In the genomic region with DNA sequence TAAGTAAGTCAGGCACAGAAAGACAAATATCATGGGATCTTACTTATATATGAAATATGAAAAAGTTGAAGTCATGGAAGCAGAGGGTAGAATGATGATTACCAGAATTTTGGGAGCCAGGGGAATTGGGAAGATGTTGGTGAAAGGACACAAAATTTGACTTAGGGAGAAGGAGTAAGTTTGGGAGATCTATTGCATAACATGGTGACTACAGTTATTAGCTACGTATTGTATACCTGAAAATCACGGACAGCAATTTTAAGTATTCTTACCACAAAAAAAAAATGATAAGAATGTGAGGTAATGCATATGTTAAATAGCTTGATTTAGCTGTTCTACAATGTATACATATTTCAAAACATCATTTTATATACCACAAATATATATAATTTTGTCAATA, we compare ENCODE assay signal across 26 cellular contexts.
"Had no signal": no experiment of that assay in that cellular context is flagged by ENCODE, and none has a peak within 500 bp of the region (broad histone marks: within the 10 kb centered on the region; RNA-seq: fewer than 3 reads in every experiment).

No MANE protein-coding gene starts in this region.

- H3K27ac Mint-ChIP-seq: memory B cell; naive B cell; natural killer cell treated with Interleukin-12 subunit alpha and Interleukin-12 subunit beta and Interleukin-15 and Interleukin-18, amount 100 ng/mL, for 72 hours; neural progenitor cell; stimulated activated naive CD8-positive, alpha-beta T cell treated with anti-CD3 and anti-CD28 coated beads, Interleukin-15, amount 100 ng/mL, for 72 hours had no signal

- H3K27me3 Mint-ChIP-seq: memory B cell; naive B cell; natural killer cell treated with Interleukin-12 subunit alpha and Interleukin-12 subunit beta and Interleukin-15 and Interleukin-18, amount 100 ng/mL, for 72 hours; stimulated activated naive CD8-positive, alpha-beta T cell treated with anti-CD3 and anti-CD28 coated beads, Interleukin-15, amount 100 ng/mL, for 72 hours had no signal

- H3K9ac ChIP-seq: neural progenitor cell had no signal

- H3K27me3 ChIP-seq: dorsolateral prefrontal cortex, gastrocnemius medialis, neural progenitor cell, right atrium auricular region, suprapubic skin, transverse colon, upper lobe of right lung, uterus had no signal

- H3K36me3 ChIP-seq: gastrocnemius medialis, lower lobe of right lung, neural progenitor cell, prostate gland, right atrium auricular region, suprapubic skin, transverse colon, upper lobe of right lung, uterus had no signal

- ATAC-seq: gastrocnemius medialis; left ventricle myocardium superior; lower lobe of right lung; mucosa of descending colon; natural killer cell treated with Interleukin-12 subunit alpha and Interleukin-12 subunit beta and Interleukin-15 and Interleukin-18, amount 100 ng/mL, for 72 hours; sciatic nerve; stimulated activated naive CD8-positive, alpha-beta T cell treated with anti-CD3 and anti-CD28 coated beads, Interleukin-15, amount 100 ng/mL, for 72 hours; upper lobe of right lung had no signal

- H3K4me3 Mint-ChIP-seq: memory B cell; naive B cell; natural killer cell treated with Interleukin-12 subunit alpha and Interleukin-12 subunit beta and Interleukin-15 and Interleukin-18, amount 100 ng/mL, for 72 hours; neural progenitor cell; stimulated activated naive CD8-positive, alpha-beta T cell treated with anti-CD3 and anti-CD28 coated beads, Interleukin-15, amount 100 ng/mL, for 72 hours had no signal

- H3K4me3 ChIP-seq: dorsolateral prefrontal cortex, gastrocnemius medialis, lower lobe of right lung, mucosa of descending colon, neural progenitor cell, prostate gland, right atrium auricular region, smooth muscle cell, suprapubic skin, transverse colon, upper lobe of right lung, uterus had no signal

- H3K4me2 ChIP-seq: neural progenitor cell, smooth muscle cell had no signal

- H2AFZ ChIP-seq: neural progenitor cell had no signal

- H3K4me1 Mint-ChIP-seq: memory B cell; naive B cell; neural progenitor cell; stimulated activated naive CD8-positive, alpha-beta T cell treated with anti-CD3 and anti-CD28 coated beads, Interleukin-15, amount 100 ng/mL, for 72 hours had no signal

- FAIRE-seq: keratinocyte had no signal

- H3K4me1 ChIP-seq: gastrocnemius medialis, lower lobe of right lung, neural progenitor cell, prostate gland, right atrium auricular region, suprapubic skin, transverse colon, upper lobe of right lung, uterus had no signal

- H3K36me3 Mint-ChIP-seq: memory B cell, naive B cell had no signal

- H3K27ac ChIP-seq: dorsolateral prefrontal cortex, gastrocnemius medialis, lower lobe of right lung, neural progenitor cell, prostate gland, right atrium auricular region, suprapubic skin, transverse colon, upper lobe of right lung, uterus had no signal

- H3K9me3 ChIP-seq: gastrocnemius medialis, lower lobe of right lung, mucosa of descending colon, prostate gland, right atrium auricular region, suprapubic skin, transverse colon, uterus had no signal

- DNase-seq: dorsolateral prefrontal cortex; effector CD4-positive, alpha-beta T cell; gastrocnemius medialis; head of caudate nucleus; left ventricle myocardium superior; lower lobe of right lung; mucosa of descending colon; naive B cell; stimulated activated CD4-positive, alpha-beta T cell treated with anti-CD3 and anti-CD28 coated beads, Interleukin-12 subunit alpha, Interleukin-12 subunit beta, amount 100 ng/mL, for 4 hours; stimulated activated CD4-positive, alpha-beta T cell treated with anti-CD3 and anti-CD28 coated beads, Interleukin-1b, Interleukin-23, amount 100 ng/mL, for 48 hours; stimulated activated CD4-positive, alpha-beta T cell treated with anti-CD3 and anti-CD28 coated beads, Interleukin-4, amount 100 ng/mL, for 1 hour; stimulated activated CD8-positive, alpha-beta memory T cell treated with anti-CD3 and anti-CD28 coated beads, Interleukin-4, amount 100 ng/mL, for 48 hours; stimulated activated naive CD4-positive, alpha-beta T cell; stimulated activated naive CD8-positive, alpha-beta T cell treated with anti-CD3 and anti-CD28 coated beads, Interleukin-15, amount 100 ng/mL, for 72 hours; transverse colon; upper lobe of right lung; uterus had no signal

- H3K9me3 Mint-ChIP-seq: neural progenitor cell had no signal
